ENCODE assay signal across 26 cellular contexts in genomic region chr2:17995594-17995993, GRCh38.
DNase-seq lines count a peak whose midpoint lies in the region; ATAC-seq, FAIRE-seq and TF ChIP-seq lines count a peak whose summit lies in the region.
"Had no signal": no experiment of that assay in that cellular context is flagged by ENCODE, and none has a peak within 500 bp of the region (broad histone marks: within the 10 kb centered on the region; RNA-seq: fewer than 3 reads in every experiment).

No MANE protein-coding gene starts in this region.

- BruUV-seq in A673 (replicated peaks; lab: Mats Ljungman, UMichigan) = no TSS peak

- H3K9me3 Mint-ChIP-seq in stimulated activated effector memory CD8-positive, alpha-beta T cell treated with anti-CD3 and anti-CD28 coated beads, Interleukin-12 subunit alpha, Interleukin-12 subunit beta, amount 100 ng/mL, for 72 hours = no peaks in the 10 kb centered on the region

- H3K36me3 Mint-ChIP-seq in stimulated activated effector memory CD8-positive, alpha-beta T cell treated with anti-CD3 and anti-CD28 coated beads, Interleukin-12 subunit alpha, Interleukin-12 subunit beta, amount 100 ng/mL, for 72 hours = no peaks in the 10 kb centered on the region
- H3K36me3 Mint-ChIP-seq: CD14-positive monocyte; CD8-positive, alpha-beta memory T cell had no signal

- H3K27me3 ChIP-seq in A673 (replicated peaks; ENCODE audit: insufficient read depth, low read depth, low read length, poor library complexity) = no peaks in the 10 kb centered on the region
- H3K27me3 ChIP-seq in bronchial epithelial cell (ENCODE audit: control insufficient read depth, insufficient read depth, low read length) = no peaks in the 10 kb centered on the region
- H3K27me3 ChIP-seq: MG63 had no signal

- TF ChIP-seq CTCF in A673 (conservative IDR thresholded peaks at IDR 0.05; ENCODE audit: low read depth, low read length) (no peak), HFF-Myc (IDR thresholded peaks at IDR 0.05; ENCODE audit: low read depth, low read length, missing control alignments) (no peak), bronchial epithelial cell (IDR thresholded peaks at IDR 0.05; ENCODE audit: insufficient read depth, low read length, severe bottlenecking) (no peak)

- no peaks in the 10 kb centered on the region for H3K4me1 ChIP-seq in A673 (ENCODE audit: insufficient read depth, low read length, poor library complexity, severe bottlenecking)
- H3K4me1 ChIP-seq: A549 had no signal

- POLR2A ChIA-PET in A673 (lab: Charles Lee; ENCODE audit: low non-redundant PET) = no interaction called here

- H3K27ac Mint-ChIP-seq in stimulated activated effector memory CD8-positive, alpha-beta T cell treated with anti-CD3 and anti-CD28 coated beads, Interleukin-12 subunit alpha, Interleukin-12 subunit beta, amount 100 ng/mL, for 72 hours = no peak overlapping the region
- H3K27ac Mint-ChIP-seq: B cell; CD14-positive monocyte; CD8-positive, alpha-beta memory T cell had no signal

- H3K4me3 Mint-ChIP-seq in stimulated activated effector memory CD8-positive, alpha-beta T cell treated with anti-CD3 and anti-CD28 coated beads, Interleukin-12 subunit alpha, Interleukin-12 subunit beta, amount 100 ng/mL, for 72 hours = no peak overlapping the region
- H3K4me3 Mint-ChIP-seq: B cell; CD14-positive monocyte; CD8-positive, alpha-beta memory T cell had no signal

- DNase-seq in A673 (ENCODE audit: low spot score) = peak; percentile 46
- peak; percentile 12 for DNase-seq in HFF-Myc (ENCODE audit: extremely low read depth, low read depth)
- DNase-seq in bronchial epithelial cell (ENCODE audit: low read depth) = no peak
- no peak for DNase-seq in stimulated activated effector memory CD8-positive, alpha-beta T cell treated with anti-CD3 and anti-CD28 coated beads, Interleukin-12 subunit alpha, Interleukin-12 subunit beta, amount 100 ng/mL, for 72 hours (ENCODE audit: low spot score in 2 of 2)
- no peak for DNase-seq in activated effector memory CD4-positive, alpha-beta T cell treated with Interleukin-2 at 50 U/mL for 16 hours
- DNase-seq: CD8-positive, alpha-beta memory T cell; DMS153; DND-41; GOT3; HCEC 1CT; IMR-90; KG1; MG63; NCI-H1105 treated with DMSO at 0.1 percent for 48 hours; NCI-H146; NCI-H1930; NCI-H2107; NCI-H526; SHP77 treated with DMSO at 0.1 percent for 48 hours had no signal

- ATAC-seq in stimulated activated effector memory CD8-positive, alpha-beta T cell treated with anti-CD3 and anti-CD28 coated beads, Interleukin-12 subunit alpha, Interleukin-12 subunit beta, amount 100 ng/mL, for 72 hours = peak; percentile 34
- ATAC-seq in GM18519 (IDR thresholded peaks at IDR 0.05; ENCODE audit: low FRiP score, unreplicated experiment) (no peak), GM18511 (IDR thresholded peaks at IDR 0.05; ENCODE audit: unreplicated experiment) (no peak)
- ATAC-seq: A549, Panc1 had no signal

- H3K4me3 ChIP-seq in A673 (ENCODE audit: low read depth, low read length, poor library complexity, severe bottlenecking) (no peak overlapping the region), HFF-Myc (replicated peaks; ENCODE audit: low read depth, low read length) (no peak overlapping the region), bronchial epithelial cell (ENCODE audit: low read depth, low read length) (no peak overlapping the region)
- H3K4me3 ChIP-seq: A549, MG63 had no signal

- H3K9me3 ChIP-seq in A673 (ENCODE audit: low read depth, low read length, poor library complexity, severe bottlenecking) = peaks cover 2% of the 10 kb centered on the region

- H3K4me1 Mint-ChIP-seq in stimulated activated effector memory CD8-positive, alpha-beta T cell treated with anti-CD3 and anti-CD28 coated beads, Interleukin-12 subunit alpha, Interleukin-12 subunit beta, amount 100 ng/mL, for 72 hours = no peaks in the 10 kb centered on the region
- H3K4me1 Mint-ChIP-seq: B cell; CD14-positive monocyte; CD8-positive, alpha-beta memory T cell had no signal

- CTCF ChIA-PET in A673 (lab: Charles Lee) = no interaction called here

- no peak overlapping the region for H3K27ac ChIP-seq in A673 (ENCODE audit: low read depth, low read length, poor library complexity, severe bottlenecking)
- H3K27ac ChIP-seq: A549 had no signal

- no peaks in the 10 kb centered on the region for H3K36me3 ChIP-seq in A673 (ENCODE audit: insufficient read depth, low read length, poor library complexity, severe bottlenecking)
- no peaks in the 10 kb centered on the region for H3K36me3 ChIP-seq in bronchial epithelial cell (ENCODE audit: control insufficient read depth, insufficient read depth, low read length)
- H3K36me3 ChIP-seq: MG63 had no signal

- intact Hi-C loops in A673 (cut with micrococcal nuclease; ENCODE audit: unreplicated experiment) = no loop called here

- peak; percentile 7 for FAIRE-seq in bronchial epithelial cell (lab: Jason Lieb, UNC)
- FAIRE-seq: A549, GM12892 had no signal

Comparison
In these comparisons a context has a peak if more than half of its experiments do, and no peak if none do; other contexts are left out.
1. DNase-seq: peak in A673 (single experiment) and HFF-Myc (single experiment); none in bronchial epithelial cell (single experiment), stimulated activated effector memory CD8-positive, alpha-beta T cell treated with anti-CD3 and anti-CD28 coated beads, Interleukin-12 subunit alpha, Interleukin-12 subunit beta, amount 100 ng/mL, for 72 hours (0 of 2) and activated effector memory CD4-positive, alpha-beta T cell treated with Interleukin-2 at 50 U/mL for 16 hours (single experiment).